ENCODE assay signal across 30 cellular contexts in genomic region chr17:79204261-79204660, GRCh38.
"Had no signal": no experiment of that assay in that cellular context is flagged by ENCODE, and none has a peak within 500 bp of the region (broad histone marks: within the 10 kb centered on the region; RNA-seq: fewer than 3 reads in every experiment).

No MANE protein-coding gene starts in this region.

- FAIRE-seq: endometrium, kidney had no signal

- H3K9me3 Mint-ChIP-seq: dendritic cell treated with granulocyte-macrophage colony-stimulating factor and Interleukin-4, amounts not matched to agents 40 ng/mL and 50 ng/mL, for 4 days; effector memory CD8-positive, alpha-beta T cell; endodermal cell; immature natural killer cell; mesothelial cell of epicardium; naive B cell had no signal

- H3K27ac Mint-ChIP-seq: dendritic cell treated with granulocyte-macrophage colony-stimulating factor and Interleukin-4, amounts not matched to agents 40 ng/mL and 50 ng/mL, for 4 days; effector memory CD8-positive, alpha-beta T cell; endodermal cell; immature natural killer cell; mesothelial cell of epicardium had no signal

- H3K27me3 ChIP-seq: colonic mucosa had no signal

- H3K4me3 Mint-ChIP-seq: dendritic cell treated with granulocyte-macrophage colony-stimulating factor and Interleukin-4, amounts not matched to agents 40 ng/mL and 50 ng/mL, for 4 days; effector memory CD8-positive, alpha-beta T cell; endodermal cell; immature natural killer cell; mesothelial cell of epicardium; naive B cell had no signal

- H3K4me1 ChIP-seq: colonic mucosa, esophagus squamous epithelium, gastrocnemius medialis, heart right ventricle, left lung, lower lobe of right lung had no signal

- H3K36me3 ChIP-seq: colonic mucosa, esophagus squamous epithelium, gastrocnemius medialis, heart right ventricle, left lung, lower lobe of right lung had no signal

- H3K9me3 ChIP-seq: colonic mucosa, esophagus squamous epithelium, gastrocnemius medialis, heart right ventricle, left lung, lower lobe of right lung, mucosa of descending colon had no signal

- H3K4me1 Mint-ChIP-seq: immature natural killer cell, mesothelial cell of epicardium had no signal

- H3K36me3 Mint-ChIP-seq: immature natural killer cell, mesothelial cell of epicardium, naive B cell had no signal

- DNase-seq: colonic mucosa; cortex of kidney; effector CD8-positive, alpha-beta T cell; effector memory CD8-positive, alpha-beta T cell; endodermal cell; erythroblast; esophagus squamous epithelium; foreskin fibroblast; foreskin melanocyte; gastrocnemius medialis; glutamatergic neuron; head of caudate nucleus; heart right ventricle; hippocampal formation; immature natural killer cell; islet precursor cell; kidney; kidney glomerular epithelial cell; left cardiac atrium; left lung; left ventricle myocardium superior; lower lobe of right lung; mesenchymal stem cell; mucosa of descending colon; naive B cell had no signal

- H3K27ac ChIP-seq: colonic mucosa, epithelial cell of prostate, esophagus squamous epithelium, gastrocnemius medialis, heart right ventricle, left lung, lower lobe of right lung had no signal

- H3K4me3 ChIP-seq: colonic mucosa, esophagus squamous epithelium, gastrocnemius medialis, heart right ventricle, left lung, lower lobe of right lung, mucosa of descending colon had no signal

- ATAC-seq: effector memory CD8-positive, alpha-beta T cell; esophagus mucosa; gastrocnemius medialis; heart right ventricle; left cardiac atrium; left lung; left ventricle myocardium superior; lower lobe of right lung; mucosa of descending colon had no signal
